In genomic region chr2:120934221-120934639, GRCh38 we compare ENCODE assay signal across 17 cellular contexts.
DNase-seq lines count a peak whose midpoint lies in the region; ATAC-seq and TF ChIP-seq lines count a peak whose summit lies in the region.
"Had no signal": no experiment of that assay in that cellular context is flagged by ENCODE, and none has a peak within 500 bp of the region (broad histone marks: within the 10 kb centered on the region; RNA-seq: fewer than 3 reads in every experiment).

No MANE protein-coding gene starts in this region.

- TF ChIP-seq CTCF in PC-9 (conservative IDR thresholded peaks at IDR 0.05) (no peak), esophagus squamous epithelium (IDR thresholded peaks at IDR 0.05) (no peak), sigmoid colon (IDR thresholded peaks at IDR 0.05) (no peak)

- no peaks in the 10 kb centered on the region for H3K36me3 ChIP-seq in PC-9 (ENCODE audit: low read depth)
- no peaks in the 10 kb centered on the region for H3K36me3 ChIP-seq in esophagus squamous epithelium
- no peaks in the 10 kb centered on the region for H3K36me3 ChIP-seq in sigmoid colon
- H3K36me3 ChIP-seq: thyroid gland had no signal

- TF ChIP-seq EP300 in sigmoid colon (IDR thresholded peaks at IDR 0.05) = no peak

- no peaks in the 10 kb centered on the region for H3K27me3 ChIP-seq in PC-9 (ENCODE audit: insufficient read depth, low read depth)
- H3K27me3 ChIP-seq in esophagus squamous epithelium = peaks cover 0 to 22% (median 0%) of the 10 kb centered on the region in 4 donors
- H3K27me3 ChIP-seq in sigmoid colon = no peaks in the 10 kb centered on the region
- H3K27me3 ChIP-seq: thyroid gland had no signal

- CTCF ChIA-PET in PC-9 (lab: Charles Lee) = no interaction called here

- POLR2A ChIA-PET in PC-9 (lab: Charles Lee; ENCODE audit: unreplicated experiment) = no interaction called here

- intact Hi-C loops in PC-9 (cut with micrococcal nuclease; ENCODE audit: unreplicated experiment) (no loop called here), esophagus squamous epithelium (cut with DNase I) (no loop called here), sigmoid colon (cut with DNase I) (no loop called here)

- TF ChIP-seq POLR2A in esophagus squamous epithelium (IDR thresholded peaks at IDR 0.05) = no peak
- no peak for TF ChIP-seq POLR2A in sigmoid colon (IDR thresholded peaks at IDR 0.05)

- H3K4me3 ChIP-seq in PC-9 (no peak overlapping the region), esophagus squamous epithelium (no peak overlapping the region), sigmoid colon (no peak overlapping the region)
- H3K4me3 ChIP-seq: coronary artery, thyroid gland had no signal

- peak overlapping the region; percentile 56; the same call in 1 of the 2 replicates for H3K4me2 ChIP-seq in PC-9

- H3K79me2 ChIP-seq in PC-9 (ENCODE audit: low read depth) = no peaks in the 10 kb centered on the region

- ATAC-seq in GM21717 (IDR thresholded peaks at IDR 0.05; ENCODE audit: unreplicated experiment) = no peak
- no peak for ATAC-seq in HG02588 (IDR thresholded peaks at IDR 0.05; ENCODE audit: unreplicated experiment)
- ATAC-seq: activated naive CD8-positive, alpha-beta T cell treated with anti-CD3 and anti-CD28 coated beads, Interleukin-2, amount 50 U/mL, for 24 hours had no signal

- no peak overlapping the region for H2AFZ ChIP-seq in PC-9

- H3K9me3 ChIP-seq in PC-9 (ENCODE audit: insufficient read depth, low read depth) = no peaks in the 10 kb centered on the region
- no peaks in the 10 kb centered on the region for H3K9me3 ChIP-seq in esophagus squamous epithelium
- H3K9me3 ChIP-seq in sigmoid colon = peaks cover 0 to 3% (median 0%) of the 10 kb centered on the region in 4 donors
- H3K9me3 ChIP-seq: thyroid gland had no signal

- H4K20me1 ChIP-seq in PC-9 (ENCODE audit: insufficient read depth) = no peaks in the 10 kb centered on the region; the same call in 1 of the 2 replicates

- peaks cover 11% of the 10 kb centered on the region for H3F3A ChIP-seq in PC-9 (ENCODE audit: insufficient read depth, low read depth)

- H3K4me1 ChIP-seq in PC-9 (replicated peaks; ENCODE audit: insufficient read depth) (peaks cover 25% of the 10 kb centered on the region), esophagus squamous epithelium (peaks cover 40 to 66% (median 50%) of the 10 kb centered on the region in 3 donors), sigmoid colon (peaks cover 0 to 55% (median 53%) of the 10 kb centered on the region in 4 donors)

- no TSS peak for BruUV-seq in PC-9 (replicated peaks; lab: Mats Ljungman, UMichigan)

- WGBS in esophagus squamous epithelium, 2 donors = 60 to 70% methylated on average over 3 of the region's 6 CpGs
- 18 to 63% methylated on average over 6 of the region's 6 CpGs for WGBS in sigmoid colon, 2 donors

- H3K9me2 ChIP-seq in PC-9 (ENCODE audit: insufficient read depth) = no peaks in the 10 kb centered on the region

- no peak overlapping the region for H3K27ac ChIP-seq in PC-9
- H3K27ac ChIP-seq in esophagus squamous epithelium = peak overlapping the region; percentile 18 to 63 (median 38)
- peak overlapping the region; percentile 76 to 81 (median 79) for H3K27ac ChIP-seq in sigmoid colon
- H3K27ac ChIP-seq: thyroid gland had no signal

- DNase-seq in CMK (ENCODE audit: low read depth) (peak; percentile 7), PC-9 (no peak), esophagus squamous epithelium (lab: John Stamatoyannopoulos, UW) (no peak), sigmoid colon (no peak), NCI-H128 (lab: John Stamatoyannopoulos, UW; ENCODE audit: unreplicated experiment) (no peak), NCI-H2107 (lab: John Stamatoyannopoulos, UW) (no peak)
- DNase-seq: activated CD4-positive, CD25-positive, alpha-beta regulatory T cell treated with anti-CD3 and anti-CD28 coated beads, Interleukin-2, amount 50 U/mL, for 72 hours; activated naive CD8-positive, alpha-beta T cell treated with anti-CD3 and anti-CD28 coated beads, Interleukin-2, amount 50 U/mL, for 24 hours; activated T-cell treated with anti-CD3 and anti-CD28 coated beads for 4 hours; DND-41; NCI-H1930; NCI-H82; stimulated activated CD4-positive, alpha-beta T cell treated with anti-CD3 and anti-CD28 coated beads, Interleukin-12 subunit alpha, Interleukin-12 subunit beta, amount 100 ng/mL, for 4 hours; thyroid gland had no signal
